ENCODE assay signal across 11 cellular contexts in genomic region chr21:28793043-28793442, GRCh38.
A peak's percentile ranks its signal among the peaks of the same experiment; 100 is the strongest.
DNase-seq lines count a peak whose midpoint lies in the region; ATAC-seq and TF ChIP-seq lines count a peak whose summit lies in the region.
"Had no signal": no experiment of that assay in that cellular context is flagged by ENCODE, and none has a peak within 500 bp of the region (broad histone marks: within the 10 kb centered on the region; RNA-seq: fewer than 3 reads in every experiment).

No MANE protein-coding gene starts in this region.

- no peak for ATAC-seq in activated CD8-positive, alpha-beta T cell treated with anti-CD3 and anti-CD28 coated beads for 36 hours
- ATAC-seq in activated CD8-positive, alpha-beta T cell treated with anti-CD3 and anti-CD28 coated beads, Interleukin-2, amount 10 ng/mL, durations not matched to agents 7 days and 5 days: no peak

- in situ Hi-C loops in astrocyte of the cerebellum (cut with HindIII; ENCODE audit: low sequenced_read_pairs): no loop called here

- H3K36me3 Mint-ChIP-seq in activated CD8-positive, alpha-beta T cell treated with anti-CD3 and anti-CD28 coated beads for 36 hours (ENCODE audit: low read depth): no peaks in the 10 kb centered on the region
- H3K36me3 Mint-ChIP-seq in activated CD8-positive, alpha-beta T cell treated with anti-CD3 and anti-CD28 coated beads, Interleukin-2, amount 10 ng/mL, durations not matched to agents 7 days and 5 days (ENCODE audit: low read depth): peaks cover 2% of the 10 kb centered on the region
- H3K36me3 Mint-ChIP-seq in type B pancreatic cell: no peaks in the 10 kb centered on the region

- no peak for DNase-seq in activated CD8-positive, alpha-beta T cell treated with anti-CD3 and anti-CD28 coated beads for 36 hours
- DNase-seq in activated CD8-positive, alpha-beta T cell treated with anti-CD3 and anti-CD28 coated beads, Interleukin-2, amount 10 ng/mL, durations not matched to agents 7 days and 5 days: no peak
- DNase-seq in astrocyte of the cerebellum (ENCODE audit: low read depth) (peak; percentile 40), iPS DF 19.7 (ENCODE audit: low read depth, low spot score) (peak; percentile 15), type B pancreatic cell (ENCODE audit: extremely low spot score, unreplicated experiment) (no peak), NCI-H2227 treated with DMSO at 0.1 percent for 48 hours (lab: John Stamatoyannopoulos, UW) (no peak), activated gamma-delta T cell (lab: John Stamatoyannopoulos, UW) (no peak), NCI-H1436 treated with DMSO at 0.1 percent for 48 hours (lab: John Stamatoyannopoulos, UW) (no peak)
- DNase-seq: activated CD8-positive, alpha-beta memory T cell treated with anti-CD3 and anti-CD28 coated beads for 24 hours had no signal

- POLR2A ChIA-PET in activated CD8-positive, alpha-beta T cell treated with anti-CD3 and anti-CD28 coated beads for 36 hours (lab: Charles Lee): no interaction called here
- POLR2A ChIA-PET in activated CD8-positive, alpha-beta T cell treated with anti-CD3 and anti-CD28 coated beads, Interleukin-2, amount 10 ng/mL, durations not matched to agents 7 days and 5 days (lab: Charles Lee): no interaction called here

- no peaks in the 10 kb centered on the region for H3K27me3 Mint-ChIP-seq in activated CD8-positive, alpha-beta T cell treated with anti-CD3 and anti-CD28 coated beads for 36 hours
- H3K27me3 Mint-ChIP-seq in activated CD8-positive, alpha-beta T cell treated with anti-CD3 and anti-CD28 coated beads, Interleukin-2, amount 10 ng/mL, durations not matched to agents 7 days and 5 days (ENCODE audit: low read depth): no peaks in the 10 kb centered on the region
- H3K27me3 Mint-ChIP-seq in type B pancreatic cell: no peaks in the 10 kb centered on the region
- H3K27me3 Mint-ChIP-seq: B cell had no signal

- no peak overlapping the region for H3K4me3 ChIP-seq in astrocyte of the cerebellum (ENCODE audit: low read depth, low read length)

- peak; percentile 19 for TF ChIP-seq CTCF in activated CD8-positive, alpha-beta T cell treated with anti-CD3 and anti-CD28 coated beads for 36 hours (IDR thresholded peaks at IDR 0.05)
- TF ChIP-seq CTCF in astrocyte of the cerebellum (IDR thresholded peaks at IDR 0.05; ENCODE audit: low read depth, low read length, missing control alignments) (peak; percentile 53), type B pancreatic cell (conservative IDR thresholded peaks at IDR 0.05) (peak; percentile 23)

- intact Hi-C loops in activated CD8-positive, alpha-beta T cell treated with anti-CD3 and anti-CD28 coated beads for 36 hours (cut with micrococcal nuclease): no loop called here

- H3K4me3 Mint-ChIP-seq in activated CD8-positive, alpha-beta T cell treated with anti-CD3 and anti-CD28 coated beads for 36 hours: no peak overlapping the region
- no peak overlapping the region for H3K4me3 Mint-ChIP-seq in activated CD8-positive, alpha-beta T cell treated with anti-CD3 and anti-CD28 coated beads, Interleukin-2, amount 10 ng/mL, durations not matched to agents 7 days and 5 days
- no peak overlapping the region for H3K4me3 Mint-ChIP-seq in type B pancreatic cell
- H3K4me3 Mint-ChIP-seq: B cell, IgD-negative memory B cell had no signal

- CTCF ChIA-PET in activated CD8-positive, alpha-beta T cell treated with anti-CD3 and anti-CD28 coated beads for 36 hours (lab: Charles Lee): interaction anchor here (1.0 kb wide), 1 partner anchor 12 kb away, joined by 3 read pairs; no protein-coding TSS in a partner anchor
- CTCF ChIA-PET in activated CD8-positive, alpha-beta T cell treated with anti-CD3 and anti-CD28 coated beads, Interleukin-2, amount 10 ng/mL, durations not matched to agents 7 days and 5 days (lab: Charles Lee): no interaction called here

- H3K9me3 Mint-ChIP-seq in activated CD8-positive, alpha-beta T cell treated with anti-CD3 and anti-CD28 coated beads for 36 hours: no peaks in the 10 kb centered on the region
- H3K9me3 Mint-ChIP-seq in activated CD8-positive, alpha-beta T cell treated with anti-CD3 and anti-CD28 coated beads, Interleukin-2, amount 10 ng/mL, durations not matched to agents 7 days and 5 days (ENCODE audit: insufficient read depth): peaks cover 3% of the 10 kb centered on the region
- H3K9me3 Mint-ChIP-seq in type B pancreatic cell: no peaks in the 10 kb centered on the region
- H3K9me3 Mint-ChIP-seq: IgD-negative memory B cell had no signal

- peaks cover 6% of the 10 kb centered on the region for H3K4me1 Mint-ChIP-seq in activated CD8-positive, alpha-beta T cell treated with anti-CD3 and anti-CD28 coated beads for 36 hours (ENCODE audit: low read depth)
- no peaks in the 10 kb centered on the region for H3K4me1 Mint-ChIP-seq in activated CD8-positive, alpha-beta T cell treated with anti-CD3 and anti-CD28 coated beads, Interleukin-2, amount 10 ng/mL, durations not matched to agents 7 days and 5 days (ENCODE audit: low read depth)
- no peaks in the 10 kb centered on the region for H3K4me1 Mint-ChIP-seq in type B pancreatic cell (ENCODE audit: unreplicated experiment)
- H3K4me1 Mint-ChIP-seq: B cell had no signal

- H3K27ac Mint-ChIP-seq in activated CD8-positive, alpha-beta T cell treated with anti-CD3 and anti-CD28 coated beads for 36 hours: no peak overlapping the region
- no peak overlapping the region for H3K27ac Mint-ChIP-seq in activated CD8-positive, alpha-beta T cell treated with anti-CD3 and anti-CD28 coated beads, Interleukin-2, amount 10 ng/mL, durations not matched to agents 7 days and 5 days
- H3K27ac Mint-ChIP-seq in type B pancreatic cell: no peak overlapping the region
- H3K27ac Mint-ChIP-seq: B cell, IgD-negative memory B cell had no signal

Comparison
In these comparisons a context has a peak if more than half of its experiments do, and no peak if none do; other contexts are left out.
1. DNase-seq: peak in astrocyte of the cerebellum (single experiment) and iPS DF 19.7 (single experiment); none in activated CD8-positive, alpha-beta T cell treated with anti-CD3 and anti-CD28 coated beads for 36 hours (single experiment), activated CD8-positive, alpha-beta T cell treated with anti-CD3 and anti-CD28 coated beads, Interleukin-2, amount 10 ng/mL, durations not matched to agents 7 days and 5 days (single experiment), type B pancreatic cell (single experiment), NCI-H2227 treated with DMSO at 0.1 percent for 48 hours (single experiment), activated gamma-delta T cell (single experiment) and NCI-H1436 treated with DMSO at 0.1 percent for 48 hours (single experiment).
2. Peak in every context shown above with its lines, with median percentiles within 50 percentile points of each other: CTCF ChIP-seq.